ENCODE assay signal across 19 cellular contexts in the genomic region with DNA sequence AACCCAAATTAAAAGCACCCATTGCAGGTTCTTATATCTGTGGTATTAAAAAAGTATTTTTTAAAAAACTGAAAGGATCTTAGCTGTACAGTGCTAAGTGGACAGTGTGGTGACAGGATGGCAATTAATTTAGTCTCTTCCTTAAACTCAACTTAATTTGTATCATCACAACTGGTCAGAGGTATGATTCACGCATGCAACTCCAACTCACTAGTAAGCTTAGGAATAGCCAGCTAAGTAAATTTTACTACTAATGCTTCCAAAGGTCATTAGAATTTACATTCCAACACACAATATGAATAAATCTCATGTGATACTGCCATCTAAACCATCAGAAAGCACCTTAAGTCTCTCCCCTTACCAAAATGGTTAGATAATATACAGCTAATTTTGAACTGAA. TPM values are rescaled to one million over a fixed set of nuclear protein-coding genes. Genes with fewer than 3 reads are reported as not detected.
A peak's percentile ranks its signal among the peaks of the same experiment; 100 is the strongest.
DNase-seq lines count a peak whose midpoint lies in the region; ATAC-seq and TF ChIP-seq lines count a peak whose summit lies in the region.
"Had no signal": no experiment of that assay in that cellular context is flagged by ENCODE, and none has a peak within 500 bp of the region (broad histone marks: within the 10 kb centered on the region; RNA-seq: fewer than 3 reads in every experiment).

No MANE protein-coding gene starts in this region.

- no peak overlapping the region for H4K8ac ChIP-seq in mesenchymal stem cell (ENCODE audit: low read length)

- no peak overlapping the region for H3K4me2 ChIP-seq in mesenchymal stem cell (ENCODE audit: low read length, poor library complexity, severe bottlenecking)

- peak overlapping the region; percentile 28 for H3K9ac ChIP-seq in mesenchymal stem cell (ENCODE audit: low read length)

- peaks cover 11% of the 10 kb centered on the region for H3K79me1 ChIP-seq in mesenchymal stem cell (replicated peaks; ENCODE audit: low read length, poor library complexity, severe bottlenecking)

- H3K14ac ChIP-seq in mesenchymal stem cell (ENCODE audit: low read length in 2 of 2), result no peak overlapping the region

- no peak overlapping the region for H3K27ac ChIP-seq in HEK293 (ENCODE audit: extremely low read depth, low read depth, low read length)
- H3K27ac ChIP-seq in breast epithelium, result peak overlapping the region; percentile 31 to 39
- no peak overlapping the region for H3K27ac ChIP-seq in mesenchymal stem cell (ENCODE audit: low read length, poor library complexity, severe bottlenecking)
- peak overlapping the region in 3 of 5 donors; percentile 27 to 43 (median 39) for H3K27ac ChIP-seq in stomach
- H3K27ac ChIP-seq in gastroesophageal sphincter, result peak overlapping the region in 1 of 4 donors; percentile 42
- H3K27ac ChIP-seq: VCaP had no signal

- H4K91ac ChIP-seq in mesenchymal stem cell (ENCODE audit: low read length), result no peak overlapping the region

- TF ChIP-seq POLR2A in breast epithelium (IDR thresholded peaks at IDR 0.05) (no peak), stomach (IDR thresholded peaks at IDR 0.05) (no peak), gastroesophageal sphincter (IDR thresholded peaks at IDR 0.05) (no peak)

- H2AFZ ChIP-seq in mesenchymal stem cell (ENCODE audit: low read depth, low read length), result no peak overlapping the region

- POLR2A ChIA-PET in HEK293 (lab: Yijun Ruan, JAX), result interaction anchor here (0.6 to 1.3 kb wide), 3 partner anchors 36 to 173 kb away, joined by 3 to 5 read pairs (median 4); a partner anchor contains a TSS

- intact Hi-C loops in breast epithelium (cut with DNase I; ENCODE audit: low total_unique reads) (loop anchor here (5.0 kb wide), 1 partner anchor 305 kb away; a partner anchor contains a TSS), stomach (cut with DNase I; ENCODE audit: low total_unique reads) (no loop called here)

- ATAC-seq in gastroesophageal sphincter, result no peak
- ATAC-seq: stimulated activated effector memory CD8-positive, alpha-beta T cell treated with anti-CD3 and anti-CD28 coated beads, Interleukin-12 subunit alpha, Interleukin-12 subunit beta, amount 100 ng/mL, for 72 hours had no signal

- TF ChIP-seq EP300 in stomach (IDR thresholded peaks at IDR 0.05) (no peak), gastroesophageal sphincter (IDR thresholded peaks at IDR 0.05) (no peak)

- no peak overlapping the region for H3K18ac ChIP-seq in mesenchymal stem cell (ENCODE audit: low read depth in 1 of 2, low read length in 2 of 2)

- no peak overlapping the region for H3K4ac ChIP-seq in mesenchymal stem cell (ENCODE audit: low read depth in 1 of 2, low read length in 2 of 2)

- H3K4me1 ChIP-seq in HEK293 (ENCODE audit: control insufficient read depth, insufficient read depth, low read length), result peaks cover 19% of the 10 kb centered on the region
- no peaks in the 10 kb centered on the region for H3K4me1 ChIP-seq in breast epithelium
- H3K4me1 ChIP-seq in mesenchymal stem cell (ENCODE audit: control insufficient read depth, insufficient read depth, low read depth, low read length), result no peaks in the 10 kb centered on the region
- H3K4me1 ChIP-seq in stomach, result peaks cover 11 to 49% (median 24%) of the 10 kb centered on the region in 4 donors
- H3K4me1 ChIP-seq in gastroesophageal sphincter, result peaks cover 0 to 39% (median 9%) of the 10 kb centered on the region in 3 donors

- 75% methylated on average over 1 of the region's 1 CpG for WGBS in mesenchymal stem cell
- WGBS in stomach, 5 donors, result 29 to 48% (median 36%) methylated on average over 1 of the region's 1 CpG
- WGBS in gastroesophageal sphincter (ENCODE audit: low coverage in 1 of 2), 2 donors, result 30 to 36% methylated on average over 1 of the region's 1 CpG

- no peak overlapping the region for H2BK15ac ChIP-seq in mesenchymal stem cell (ENCODE audit: low read depth, poor library complexity, severe bottlenecking)

- no peak overlapping the region for H3K23ac ChIP-seq in mesenchymal stem cell (ENCODE audit: low read length in 2 of 2)

- CTCF ChIA-PET in HEK293 (lab: Yijun Ruan, JAX), result interaction anchor here (0.6 to 1.6 kb wide), 5 partner anchors 11 to 143 kb away, joined by 3 to 7 read pairs (median 3); no protein-coding TSS in a partner anchor

- TF ChIP-seq CTCF in HEK293 (tag by site-specific recombination; IDR thresholded peaks at IDR 0.05) (no peak), breast epithelium (IDR thresholded peaks at IDR 0.05) (no peak), stomach (IDR thresholded peaks at IDR 0.05) (no peak), gastroesophageal sphincter (IDR thresholded peaks at IDR 0.05) (no peak)

- H2AK5ac ChIP-seq in mesenchymal stem cell (ENCODE audit: low read length, severe bottlenecking), result no peak overlapping the region

- no peak overlapping the region for H3K4me3 ChIP-seq in HEK293 (ENCODE audit: low read depth, low read length)
- H3K4me3 ChIP-seq in breast epithelium, result no peak overlapping the region
- H3K4me3 ChIP-seq in mesenchymal stem cell (ENCODE audit: insufficient read depth in 1 of 2, low read depth in 1 of 2, low read length in 2 of 2), result no peak overlapping the region
- H3K4me3 ChIP-seq in stomach, result no peak overlapping the region
- H3K4me3 ChIP-seq in gastroesophageal sphincter, result no peak overlapping the region
- H3K4me3 ChIP-seq: right atrium auricular region, tibial artery had no signal

- DNase-seq in breast epithelium (ENCODE audit: low spot score in 2 of 2), result no peak
- peak; percentile 36 for DNase-seq in mesenchymal stem cell
- no peak for DNase-seq in stomach
- no peak for DNase-seq in GOT3 (lab: John Stamatoyannopoulos, UW)
- DNase-seq in NCI-H146 treated with DMSO at 0.1 percent for 48 hours (lab: John Stamatoyannopoulos, UW; ENCODE audit: unreplicated experiment), result no peak
- DNase-seq: activated CD4-positive, alpha-beta T cell treated with anti-CD3 and anti-CD28 coated beads, Interleukin-2, amount 50 U/mL, for 48 hours; activated naive CD4-positive, alpha-beta T cell; activated T-cell treated with anti-CD3 and anti-CD28 coated beads, Interleukin-2, amount 50 U/mL, for 1 hour; BE2C; cerebellar nuclear complex; endodermal cell; kidney glomerular epithelial cell; NCI-H1417 treated with DMSO at 0.1 percent for 48 hours; tibial artery had no signal

- no peak overlapping the region for H2BK5ac ChIP-seq in mesenchymal stem cell (ENCODE audit: low read depth, low read length, poor library complexity, severe bottlenecking)

- H2BK12ac ChIP-seq in mesenchymal stem cell (ENCODE audit: low read length in 2 of 2), result no peak overlapping the region

- peaks cover 0 to 5% of the 10 kb centered on the region in 2 experiments; a peak in 1 of 3 replicates for H3K36me3 ChIP-seq in HEK293 (ENCODE audit: control insufficient read depth in 2 of 2, insufficient read depth in 1 of 2, low read length in 2 of 2)
- no peaks in the 10 kb centered on the region for H3K36me3 ChIP-seq in breast epithelium
- H3K36me3 ChIP-seq in mesenchymal stem cell (ENCODE audit: control insufficient read depth in 1 of 2, insufficient read depth in 2 of 2, low read depth in 1 of 2, low read length in 2 of 2), result peaks cover 0 to 2% of the 10 kb centered on the region in 2 experiments
- no peaks in the 10 kb centered on the region for H3K36me3 ChIP-seq in stomach
- no peaks in the 10 kb centered on the region for H3K36me3 ChIP-seq in gastroesophageal sphincter
- H3K36me3 ChIP-seq: BE2C, right atrium auricular region, tibial artery had no signal

- H2BK120ac ChIP-seq in mesenchymal stem cell (ENCODE audit: low read depth, low read length), result no peak overlapping the region

- no peaks in the 10 kb centered on the region for H3K27me3 ChIP-seq in breast epithelium
- no peaks in the 10 kb centered on the region for H3K27me3 ChIP-seq in mesenchymal stem cell (ENCODE audit: control insufficient read depth in 1 of 2, insufficient read depth in 1 of 2, low read length in 2 of 2)
- no peaks in the 10 kb centered on the region for H3K27me3 ChIP-seq in stomach
- H3K27me3 ChIP-seq in gastroesophageal sphincter, result no peaks in the 10 kb centered on the region
- H3K27me3 ChIP-seq: BE2C, right atrium auricular region, tibial artery had no signal

- H3K9me3 ChIP-seq in HEK293 (ENCODE audit: control insufficient read depth, insufficient read depth, low read depth, low read length), result no peaks in the 10 kb centered on the region
- no peaks in the 10 kb centered on the region for H3K9me3 ChIP-seq in breast epithelium
- H3K9me3 ChIP-seq in mesenchymal stem cell (ENCODE audit: control insufficient read depth, low read length), result no peaks in the 10 kb centered on the region
- no peaks in the 10 kb centered on the region for H3K9me3 ChIP-seq in stomach
- H3K9me3 ChIP-seq in gastroesophageal sphincter, result no peaks in the 10 kb centered on the region
- H3K9me3 ChIP-seq: BE2C, right atrium auricular region, tibial artery had no signal

TF ChIP-seq in HEK293, 187 proteins besides CTCF, POLR2A, EP300 and RAD21:
- peak; percentile 29; the same call in 1 of the 2 replicates for TF ChIP-seq ZNF600 (tag by site-specific recombination; IDR thresholded peaks at IDR 0.05)
- no peak for TF ChIP-seq ZNF132 (tag by site-specific recombination; IDR thresholded peaks at IDR 0.05; ENCODE audit: borderline replicate concordance)

RNA-seq across cellular contexts. Expression of a gene that starts 35.4 kb away (rescaled TPM):
- total RNA-seq in breast epithelium, result 10 to 100 TPM; 36.2 to 62.9 (median 48.2) TPM
- polyA plus RNA-seq in mesenchymal stem cell (2013, experiment 1 of 2), result 78.1 TPM
- polyA plus RNA-seq in mesenchymal stem cell (2013, experiment 2 of 2), result 80.9 TPM
- total RNA-seq in stomach, result 100 to 1,000 TPM in 4 of 5 donors, 10 to 100 TPM in 1; 70.1 to 186 (median 154) TPM
- 10 to 100 TPM in 2 of 3 donors, 1 to 10 TPM in 1; 8.5 to 40.9 (median 38.5) TPM for polyA plus RNA-seq in stomach
- 100 to 1,000 TPM; 158 to 295 (median 225) TPM for total RNA-seq in gastroesophageal sphincter

Comparison
In these comparisons a context has a peak if more than half of its experiments do, and no peak if none do; other contexts are left out.
1. H3K27ac ChIP-seq: peak in breast epithelium (2 of 2) and stomach (3 of 5); none in HEK293 (single experiment) and mesenchymal stem cell (single experiment).